Comparison of ENCODE assay signal across 25 cellular contexts in genomic region chr17:28130455-28130854, GRCh38.
"Had no signal": no experiment of that assay in that cellular context is flagged by ENCODE, and none has a peak within 500 bp of the region (broad histone marks: within the 10 kb centered on the region; RNA-seq: fewer than 3 reads in every experiment).

No MANE protein-coding gene starts in this region.

- DNase-seq: activated CD4-positive, alpha-beta memory T cell treated with anti-CD3 and anti-CD28 coated beads, Interleukin-2, amount 10 ng/mL, durations not matched to agents 7 days and 5 days; activated CD4-positive, alpha-beta T cell treated with anti-CD3 and anti-CD28 coated beads for 36 hours; activated CD4-positive, alpha-beta T cell treated with anti-CD3 and anti-CD28 coated beads, Interleukin-2, amount 50 U/mL, for 1 hour; activated gamma-delta T cell; activated naive CD4-positive, alpha-beta T cell treated with anti-CD3 and anti-CD28 coated beads for 36 hours; activated T-cell treated with anti-CD3 and anti-CD28 coated beads for 4 hours; activated T-cell treated with anti-CD3 and anti-CD28 coated beads, Interleukin-2, amount 50 U/mL, for 48 hours; caudate nucleus; Kasumi-1; KBM-7; NCI-H1105 treated with DMSO at 0.1 percent for 48 hours; NCI-H187; NCI-H2081; NCI-H446 treated with DMSO at 0.1 percent for 48 hours; NCI-H526; NCI-H774; SIG-M5; T-cell; T-helper 2 cell; T1000; WERI-Rb-1 had no signal

- H3K27ac ChIP-seq: SK-N-MC, WERI-Rb-1 had no signal

- H3K4me1 Mint-ChIP-seq: activated CD4-positive, alpha-beta memory T cell treated with anti-CD3 and anti-CD28 coated beads, Interleukin-2, amount 10 ng/mL, durations not matched to agents 7 days and 5 days; activated T-helper 17 cell treated with anti-CD3 and anti-CD28 coated beads, Interleukin-2, amount 50 U/mL, for 72 hours; T-cell had no signal

- H3K4me3 ChIP-seq: SK-N-MC had no signal

- H3K9me3 Mint-ChIP-seq: activated CD4-positive, alpha-beta memory T cell treated with anti-CD3 and anti-CD28 coated beads, Interleukin-2, amount 10 ng/mL, durations not matched to agents 7 days and 5 days; activated naive CD4-positive, alpha-beta T cell treated with anti-CD3 and anti-CD28 coated beads for 36 hours; activated T-helper 17 cell treated with anti-CD3 and anti-CD28 coated beads, Interleukin-2, amount 50 U/mL, for 72 hours; T-cell had no signal

- FAIRE-seq: TTC549 had no signal

- H3K4me3 Mint-ChIP-seq: activated CD4-positive, alpha-beta memory T cell treated with anti-CD3 and anti-CD28 coated beads, Interleukin-2, amount 10 ng/mL, durations not matched to agents 7 days and 5 days; activated CD4-positive, alpha-beta T cell treated with anti-CD3 and anti-CD28 coated beads for 36 hours; activated naive CD4-positive, alpha-beta T cell treated with anti-CD3 and anti-CD28 coated beads for 36 hours; activated naive CD8-positive, alpha-beta T cell; activated T-helper 17 cell treated with anti-CD3 and anti-CD28 coated beads, Interleukin-2, amount 50 U/mL, for 72 hours; T-cell had no signal

- H3K27ac Mint-ChIP-seq: activated CD4-positive, alpha-beta memory T cell treated with anti-CD3 and anti-CD28 coated beads, Interleukin-2, amount 10 ng/mL, durations not matched to agents 7 days and 5 days; activated CD4-positive, alpha-beta T cell treated with anti-CD3 and anti-CD28 coated beads for 36 hours; activated naive CD4-positive, alpha-beta T cell treated with anti-CD3 and anti-CD28 coated beads for 36 hours; activated naive CD8-positive, alpha-beta T cell; activated T-helper 17 cell treated with anti-CD3 and anti-CD28 coated beads, Interleukin-2, amount 50 U/mL, for 72 hours; T-cell had no signal

- H3K27me3 Mint-ChIP-seq: activated CD4-positive, alpha-beta memory T cell treated with anti-CD3 and anti-CD28 coated beads, Interleukin-2, amount 10 ng/mL, durations not matched to agents 7 days and 5 days; activated CD4-positive, alpha-beta T cell treated with anti-CD3 and anti-CD28 coated beads for 36 hours; activated naive CD8-positive, alpha-beta T cell; activated T-helper 17 cell treated with anti-CD3 and anti-CD28 coated beads, Interleukin-2, amount 50 U/mL, for 72 hours; T-cell had no signal

- ATAC-seq: activated CD4-positive, alpha-beta T cell treated with anti-CD3 and anti-CD28 coated beads for 36 hours; activated T-helper 17 cell treated with anti-CD3 and anti-CD28 coated beads, Interleukin-2, amount 50 U/mL, for 72 hours; T-cell had no signal
